14 cellular contexts compared by ENCODE assay signal in genomic region chr2:182144780-182145170, GRCh38.
DNase-seq lines count a peak whose midpoint lies in the region; ATAC-seq and TF ChIP-seq lines count a peak whose summit lies in the region.
"Had no signal": no experiment of that assay in that cellular context is flagged by ENCODE, and none has a peak within 500 bp of the region (broad histone marks: within the 10 kb centered on the region; RNA-seq: fewer than 3 reads in every experiment).

No MANE protein-coding gene starts in this region.

- H4K20me1 ChIP-seq in PC-9 (ENCODE audit: insufficient read depth) (no peaks in the 10 kb centered on the region), fibroblast of lung (ENCODE audit: control insufficient read depth, extremely low read depth, insufficient read depth, low read length) (no peaks in the 10 kb centered on the region)

- CTCF ChIA-PET in PC-9 (lab: Charles Lee), result no interaction called here

- H3K36me3 ChIP-seq in PC-9 (ENCODE audit: low read depth) (no peaks in the 10 kb centered on the region), fibroblast of lung (ENCODE audit: control insufficient read depth, insufficient read depth, low read length) (no peaks in the 10 kb centered on the region)
- H3K36me3 ChIP-seq: lower lobe of right lung had no signal

- no peak overlapping the region for H3K4me3 ChIP-seq in PC-9
- no peak overlapping the region for H3K4me3 ChIP-seq in fibroblast of lung (replicated peaks in 1 of 4; ENCODE audit: control extremely low read depth in 1 of 4, insufficient read depth in 1 of 4, low read depth in 3 of 4, low read length in 4 of 4)
- H3K4me3 ChIP-seq: lower lobe of right lung had no signal

- H3F3A ChIP-seq in PC-9 (ENCODE audit: insufficient read depth, low read depth), result no peaks in the 10 kb centered on the region

- no peak overlapping the region for H3K27ac ChIP-seq in PC-9
- no peak overlapping the region for H3K27ac ChIP-seq in fibroblast of lung (ENCODE audit: insufficient read depth, low read length)
- H3K27ac ChIP-seq: lower lobe of right lung had no signal

- H2AFZ ChIP-seq in PC-9 (peak overlapping the region; percentile 45; the same call in 1 of the 2 replicates), fibroblast of lung (ENCODE audit: low read length) (no peak overlapping the region)

- H3K9me3 ChIP-seq in PC-9 (ENCODE audit: insufficient read depth, low read depth), result no peaks in the 10 kb centered on the region
- H3K9me3 ChIP-seq in fibroblast of lung (ENCODE audit: control insufficient read depth, insufficient read depth, low read depth, low read length), result no peaks in the 10 kb centered on the region
- H3K9me3 ChIP-seq: lower lobe of right lung had no signal

- H3K4me1 ChIP-seq in PC-9 (replicated peaks; ENCODE audit: insufficient read depth) (no peaks in the 10 kb centered on the region), fibroblast of lung (ENCODE audit: control insufficient read depth, extremely low read depth, insufficient read depth, low read length) (no peaks in the 10 kb centered on the region)
- H3K4me1 ChIP-seq: lower lobe of right lung had no signal

- no peaks in the 10 kb centered on the region; the same call in 1 of the 2 replicates for H3K9me2 ChIP-seq in PC-9 (ENCODE audit: insufficient read depth)

- TF ChIP-seq CTCF in PC-9 (conservative IDR thresholded peaks at IDR 0.05) (no peak), fibroblast of lung (conservative IDR thresholded peaks at IDR 0.05 in 1 of 2, IDR thresholded peaks at IDR 0.05 in 1 of 2; ENCODE audit: low read depth in 1 of 2, low read length in 2 of 2) (no peak)

- H3K79me2 ChIP-seq in PC-9 (ENCODE audit: low read depth) (no peaks in the 10 kb centered on the region), fibroblast of lung (ENCODE audit: control insufficient read depth, insufficient read depth, low read length) (no peaks in the 10 kb centered on the region)

- BruUV-seq in PC-9 (replicated peaks; lab: Mats Ljungman, UMichigan), result no TSS peak

- DNase-seq in EL, result peak; percentile 35
- no peak for DNase-seq in PC-9
- peak; percentile 28 to 49 for DNase-seq in fibroblast of lung (ENCODE audit: low read depth in 2 of 2)
- peak; percentile 84 for DNase-seq in myocyte (ENCODE audit: low read depth)
- DNase-seq in NCI-H1694 (lab: John Stamatoyannopoulos, UW), result no peak
- DNase-seq: HFFc6; Kasumi-1; lower lobe of right lung; RPMI8226; stimulated activated CD4-positive, alpha-beta T cell treated with anti-CD3 and anti-CD28 coated beads, Interleukin-2, amount 100 ng/mL, for 24 hours; stimulated activated naive B cell treated with anti-CD40 and anti-IgM and Interleukin-4, amounts not matched to agents 10 μg/mL and 1 μg/mL and 100 μg/mL, for 72 hours had no signal

- H3K4me2 ChIP-seq in PC-9, result no peak overlapping the region
- H3K4me2 ChIP-seq in fibroblast of lung (ENCODE audit: extremely low read depth, insufficient read depth, low read length), result no peak overlapping the region

- POLR2A ChIA-PET in PC-9 (lab: Charles Lee; ENCODE audit: unreplicated experiment), result interaction anchor here (0.7 kb wide), 1 partner anchor 34 kb away, joined by 10 read pairs; no protein-coding TSS in a partner anchor

- intact Hi-C loops in PC-9 (cut with micrococcal nuclease; ENCODE audit: unreplicated experiment), result no loop called here

- no peak overlapping the region for H3K9ac ChIP-seq in fibroblast of lung (ENCODE audit: insufficient read depth, low read length)

- H3K27me3 ChIP-seq in PC-9 (ENCODE audit: insufficient read depth, low read depth) (no peaks in the 10 kb centered on the region), fibroblast of lung (ENCODE audit: control insufficient read depth, insufficient read depth, low read length) (no peaks in the 10 kb centered on the region)

- ATAC-seq in HG03439 (IDR thresholded peaks at IDR 0.05; ENCODE audit: unreplicated experiment), result no peak
- no peak for ATAC-seq in GM18519 (IDR thresholded peaks at IDR 0.05; ENCODE audit: low FRiP score, unreplicated experiment)
- ATAC-seq in HG03342 (IDR thresholded peaks at IDR 0.05; ENCODE audit: unreplicated experiment), result no peak
- ATAC-seq: lower lobe of right lung; stimulated activated naive B cell treated with anti-CD40 and anti-IgM and Interleukin-4, amounts not matched to agents 10 μg/mL and 1 μg/mL and 100 μg/mL, for 72 hours had no signal

Comparison
In these comparisons a context has a peak if more than half of its experiments do, and no peak if none do; other contexts are left out.
1. DNase-seq: peak in EL (single experiment), fibroblast of lung (2 of 2) and myocyte (single experiment); none in PC-9 (0 of 2) and NCI-H1694 (single experiment).